Comparison of ENCODE assay signal across 26 cellular contexts in genomic region chr12:6026998-6027397, GRCh38.
"Had no signal": no experiment of that assay in that cellular context is flagged by ENCODE, and none has a peak within 500 bp of the region (broad histone marks: within the 10 kb centered on the region; RNA-seq: fewer than 3 reads in every experiment).

No MANE protein-coding gene starts in this region.

- H3K4me1 ChIP-seq: adrenal gland, Peyer's patch, SJSA1 had no signal

- H3K4me3 Mint-ChIP-seq: activated CD8-positive, alpha-beta T cell treated with anti-CD3 and anti-CD28 coated beads, Interleukin-2, amount 10 ng/mL, durations not matched to agents 7 days and 5 days; activated naive CD8-positive, alpha-beta T cell treated with anti-CD3 and anti-CD28 coated beads, Interleukin-2, amount 10 ng/mL, durations not matched to agents 7 days and 5 days; T-helper 1 cell treated with Interleukin-12 subunit alpha and Interleukin-12 subunit beta and Interleukin-4 antibody, amounts not matched to agents 30 μg/mL and 1 μg/mL, for 36 hours; WTC11 had no signal

- H3K36me3 Mint-ChIP-seq: activated naive CD8-positive, alpha-beta T cell treated with anti-CD3 and anti-CD28 coated beads, Interleukin-2, amount 10 ng/mL, durations not matched to agents 7 days and 5 days had no signal

- DNase-seq: activated CD4-positive, alpha-beta T cell treated with anti-CD3 and anti-CD28 coated beads for 48 hours; activated CD4-positive, alpha-beta T cell treated with anti-CD3 and anti-CD28 coated beads, Interleukin-2, amount 50 U/mL, for 4 hours; activated CD4-positive, CD25-positive, alpha-beta regulatory T cell treated with anti-CD3 and anti-CD28 coated beads, Interleukin-2, amount 50 U/mL, for 72 hours; activated CD8-positive, alpha-beta memory T cell treated with anti-CD3 and anti-CD28 coated beads, Interleukin-2, amount 50 U/mL, for 48 hours; activated CD8-positive, alpha-beta T cell treated with anti-CD3 and anti-CD28 coated beads, Interleukin-2, amount 10 ng/mL, durations not matched to agents 7 days and 5 days; activated naive CD4-positive, alpha-beta T cell treated with anti-CD3 and anti-CD28 coated beads, Interleukin-2, amount 50 U/mL, for 16 hours; activated naive CD8-positive, alpha-beta T cell treated with anti-CD3 and anti-CD28 coated beads, Interleukin-2, amount 10 ng/mL, durations not matched to agents 7 days and 5 days; activated T-cell treated with anti-CD3 and anti-CD28 coated beads, Interleukin-2, amount 50 U/mL, for 1 hour; adrenal gland; anterior cingulate cortex; caudate nucleus; Karpas-422; MM.1S; NCI-H1105 treated with DMSO at 0.1 percent for 48 hours; NCI-H1436 treated with DMSO at 0.1 percent for 48 hours; NCI-H187; NCI-H2081; NCI-H510A treated with DMSO at 0.1 percent for 48 hours; NCI-H69; NK-92 treated with Interleukin-12 subunit alpha and Interleukin-12 subunit beta, amount 100 ng/mL, for 24 hours; Peyer's patch; SHP77 had no signal

- H3K9me3 ChIP-seq: adrenal gland had no signal

- H3K4me3 ChIP-seq: adrenal gland, Peyer's patch, SJSA1 had no signal

- H3K27ac ChIP-seq: adrenal gland, Peyer's patch, RWPE1, SJSA1 had no signal

- H3K27ac Mint-ChIP-seq: activated CD8-positive, alpha-beta T cell treated with anti-CD3 and anti-CD28 coated beads, Interleukin-2, amount 10 ng/mL, durations not matched to agents 7 days and 5 days; activated naive CD8-positive, alpha-beta T cell treated with anti-CD3 and anti-CD28 coated beads, Interleukin-2, amount 10 ng/mL, durations not matched to agents 7 days and 5 days; T-helper 1 cell treated with Interleukin-12 subunit alpha and Interleukin-12 subunit beta and Interleukin-4 antibody, amounts not matched to agents 30 μg/mL and 1 μg/mL, for 36 hours; WTC11 had no signal

- H3K4me1 Mint-ChIP-seq: activated naive CD8-positive, alpha-beta T cell treated with anti-CD3 and anti-CD28 coated beads, Interleukin-2, amount 10 ng/mL, durations not matched to agents 7 days and 5 days; WTC11 had no signal

- ATAC-seq: activated CD8-positive, alpha-beta T cell treated with anti-CD3 and anti-CD28 coated beads, Interleukin-2, amount 10 ng/mL, durations not matched to agents 7 days and 5 days; WTC11 had no signal

- H3K36me3 ChIP-seq: adrenal gland, Peyer's patch, SJSA1 had no signal

- H3K27me3 ChIP-seq: adrenal gland, Peyer's patch, SJSA1 had no signal
